10 cellular contexts compared by ENCODE assay signal in genomic region chr6:158408552-158409130, GRCh38.
A peak's percentile ranks its signal among the peaks of the same experiment; 100 is the strongest.
DNase-seq lines count a peak whose midpoint lies in the region; ATAC-seq, FAIRE-seq and TF ChIP-seq lines count a peak whose summit lies in the region.
"Had no signal": no experiment of that assay in that cellular context is flagged by ENCODE, and none has a peak within 500 bp of the region (broad histone marks: within the 10 kb centered on the region; RNA-seq: fewer than 3 reads in every experiment).

No MANE protein-coding gene starts in this region.

- TF ChIP-seq POLR2A in H54 (IDR thresholded peaks at IDR 0.05; ENCODE audit: low read depth, low read length), result no peak

- H3K36me3 ChIP-seq in heart right ventricle, result peaks cover 0 to 8% (median 0%) of the 10 kb centered on the region in 9 donors
- peaks cover 0 to 4% of the 10 kb centered on the region in 2 donors for H3K36me3 ChIP-seq in psoas muscle (ENCODE audit: insufficient read depth in 1 of 2, low read depth in 1 of 2)

- TF ChIP-seq CTCF in heart right ventricle (IDR thresholded peaks at IDR 0.05), result no peak
- no peak for TF ChIP-seq CTCF in psoas muscle (IDR thresholded peaks at IDR 0.05)

- H3K4me1 ChIP-seq in heart right ventricle (peaks cover 4 to 38% (median 32%) of the 10 kb centered on the region in 9 donors), psoas muscle (peaks cover 17% of the 10 kb centered on the region)

- 31 to 33% methylated on average over 9 of the region's 9 CpGs for WGBS in heart right ventricle, 2 donors
- WGBS in psoas muscle, 3 donors, result 30 to 38% (median 37%) methylated on average over 9 of the region's 9 CpGs

- no peaks in the 10 kb centered on the region for H3K9me3 ChIP-seq in heart right ventricle
- no peaks in the 10 kb centered on the region for H3K9me3 ChIP-seq in psoas muscle

- FAIRE-seq in H54 (lab: Jason Lieb, UNC), result no peak

- intact Hi-C loops in heart right ventricle (cut with DNase I) (no loop called here), psoas muscle (cut with DNase I) (no loop called here)

- no peak overlapping the region for H3K4me3 ChIP-seq in heart right ventricle
- no peak overlapping the region for H3K4me3 ChIP-seq in psoas muscle

- H3K27ac ChIP-seq in angular gyrus (ENCODE audit: low read depth, low read length) (peak overlapping the region; percentile 80), heart right ventricle (peak overlapping the region in 9 of 10 donors; percentile 18 to 77 (median 54)), psoas muscle (no peak overlapping the region)

- H3K27me3 ChIP-seq in heart right ventricle, result no peaks in the 10 kb centered on the region
- no peaks in the 10 kb centered on the region for H3K27me3 ChIP-seq in psoas muscle (ENCODE audit: insufficient read depth in 3 of 3, low read length in 2 of 3)

- DNase-seq in EH (ENCODE audit: low read depth), result peak; percentile 57
- peak; percentile 61 to 66 for DNase-seq in heart right ventricle
- DNase-seq in psoas muscle, result peak; percentile 36 to 79
- DNase-seq in H54 (ENCODE audit: insufficient read length, low spot score), result no peak
- no peak for DNase-seq in NCI-H1048 (lab: John Stamatoyannopoulos, UW)
- DNase-seq in NCI-H1092 (lab: John Stamatoyannopoulos, UW), result no peak
- DNase-seq: DMS153, NCI-H2081 treated with DMSO at 0.1 percent for 48 hours had no signal

- ATAC-seq in heart right ventricle, result peak; percentile 79 to 94 (median 88)
- ATAC-seq in psoas muscle, result peak; percentile 42 to 63 (median 58)
- no peak for ATAC-seq in HG02970 (IDR thresholded peaks at IDR 0.05; ENCODE audit: low FRiP score, unreplicated experiment)

Comparison
In these comparisons a context has a peak if more than half of its experiments do, and no peak if none do; other contexts are left out.
1. DNase-seq: peak in EH (single experiment), heart right ventricle (2 of 2) and psoas muscle (2 of 2); none in H54 (single experiment), NCI-H1048 (single experiment) and NCI-H1092 (single experiment).